Comparison of ENCODE assay signal across 8 cellular contexts in genomic region chr11:5690216-5690615, GRCh38. TPM values are rescaled to one million over a fixed set of nuclear protein-coding genes. Genes with fewer than 3 reads are reported as not detected.
DNase-seq lines count a peak whose midpoint lies in the region; ATAC-seq and TF ChIP-seq lines count a peak whose summit lies in the region.

No MANE protein-coding gene starts in this region.

- intact Hi-C loops in colonic mucosa (cut with DNase I), result no loop called here

- H3K4me3 ChIP-seq in colonic mucosa (peak overlapping the region; percentile 12), mucosa of rectum (ENCODE audit: low read length in 2 of 2) (peak overlapping the region; percentile 68 to 69)

- DNase-seq in AG08395 (ENCODE audit: low spot score), result peak; percentile 33
- DNase-seq in KBM-7, result peak; percentile 86
- no peak for DNase-seq in colonic mucosa
- DNase-seq in NCI-H128 (lab: John Stamatoyannopoulos, UW; ENCODE audit: unreplicated experiment), result no peak

- in situ Hi-C loops in KBM-7 (cut with MboI; ENCODE audit: low pct_unique_long_range_greater_than_20kb, low sequenced_read_pairs), result no loop called here

- TF ChIP-seq CTCF in colonic mucosa (IDR thresholded peaks at IDR 0.05), result no peak

- peak overlapping the region; percentile 45 to 84 for H3K9ac ChIP-seq in colonic mucosa (ENCODE audit: low read depth in 2 of 2, low read length in 2 of 2)
- H3K9ac ChIP-seq in mucosa of rectum (ENCODE audit: low read depth in 1 of 2, low read length in 2 of 2), result peak overlapping the region; percentile 53 to 66

- H3K36me3 ChIP-seq in colonic mucosa, result no peaks in the 10 kb centered on the region
- no peaks in the 10 kb centered on the region for H3K36me3 ChIP-seq in mucosa of rectum (ENCODE audit: control insufficient read depth in 2 of 2, insufficient read depth in 2 of 2, low read length in 2 of 2)

- H3K27ac ChIP-seq in colonic mucosa, result peak overlapping the region; percentile 77
- H3K27ac ChIP-seq in mucosa of rectum (ENCODE audit: low read depth in 2 of 2, low read length in 2 of 2), result peak overlapping the region; percentile 64 to 85

- H3K27me3 ChIP-seq in colonic mucosa (no peaks in the 10 kb centered on the region), mucosa of rectum (ENCODE audit: control insufficient read depth in 2 of 2, insufficient read depth in 2 of 2, low read length in 2 of 2) (no peaks in the 10 kb centered on the region)

- H3K9me3 ChIP-seq in colonic mucosa, result no peaks in the 10 kb centered on the region
- H3K9me3 ChIP-seq in mucosa of rectum (ENCODE audit: control insufficient read depth in 2 of 2, low read length in 2 of 2), result no peaks in the 10 kb centered on the region

- ATAC-seq in HG03097 (IDR thresholded peaks at IDR 0.05; ENCODE audit: low FRiP score, unreplicated experiment), result no peak
- ATAC-seq in GM19397 (IDR thresholded peaks at IDR 0.05; ENCODE audit: unreplicated experiment), result no peak
- no peak for ATAC-seq in GM21717 (IDR thresholded peaks at IDR 0.05; ENCODE audit: unreplicated experiment)

- H3K4me1 ChIP-seq in colonic mucosa (no peaks in the 10 kb centered on the region), mucosa of rectum (ENCODE audit: control insufficient read depth in 2 of 2, insufficient read depth in 2 of 2, low read length in 2 of 2) (peaks cover 6 to 9% of the 10 kb centered on the region in 2 donors)

RNA-seq across cellular contexts. Expression of gene TRIM22, which starts 0.6 kb away (rescaled TPM):
- 10 to 100 TPM; 16.6 to 17.7 TPM for total RNA-seq in colonic mucosa

RNA-seq across cellular contexts. Expression of gene TRIM5, which starts 5.3 kb away (rescaled TPM):
- 10 to 100 TPM; 21.4 to 23.3 TPM for total RNA-seq in colonic mucosa

RNA-seq across cellular contexts. Expression of gene OR56B1, which starts 46.0 kb away (rescaled TPM):
- total RNA-seq in colonic mucosa, result not detected

Comparison
In these comparisons a context has a peak if more than half of its experiments do, and no peak if none do; other contexts are left out.
1. DNase-seq: peak in AG08395 (single experiment) and KBM-7 (single experiment); none in colonic mucosa (single experiment) and NCI-H128 (single experiment).